ENCODE assay signal across 8 cellular contexts in genomic region chr1:151314137-151314875, GRCh38. TPM values are rescaled to one million over a fixed set of nuclear protein-coding genes. Genes with fewer than 3 reads are reported as not detected.
A peak's percentile ranks its signal among the peaks of the same experiment; 100 is the strongest.
DNase-seq lines count a peak whose midpoint lies in the region; ATAC-seq and TF ChIP-seq lines count a peak whose summit lies in the region.

No MANE protein-coding gene starts in this region.

- H3K27ac ChIP-seq in angular gyrus (ENCODE audit: low read depth, low read length) (peak overlapping the region; percentile 92), left ventricle myocardium inferior (replicated peaks) (peak overlapping the region; percentile 80)

- no peaks in the 10 kb centered on the region for H3K27me3 ChIP-seq in left ventricle myocardium inferior (ENCODE audit: low read depth)

- no peaks in the 10 kb centered on the region for H3K9me3 ChIP-seq in left ventricle myocardium inferior (replicated peaks)

- peak; percentile 93 for ATAC-seq in sciatic nerve
- ATAC-seq in GM21619 (IDR thresholded peaks at IDR 0.05; ENCODE audit: unreplicated experiment), result no peak

- intact Hi-C loops in left ventricle myocardium inferior (cut with micrococcal nuclease) (no loop called here), sciatic nerve (cut with DNase I) (no loop called here)

- no peak overlapping the region for H3K4me3 ChIP-seq in left ventricle myocardium inferior

- H3K4me1 ChIP-seq in left ventricle myocardium inferior, result peaks cover 72% of the 10 kb centered on the region

- no peak for TF ChIP-seq CTCF in left ventricle myocardium inferior (IDR thresholded peaks at IDR 0.05; ENCODE audit: borderline replicate concordance)

- DNase-seq in EL (peak; percentile 90), left ventricle myocardium inferior (peak; percentile 86), sciatic nerve (ENCODE audit: low spot score) (peak; percentile 90), NCI-H2107 (lab: John Stamatoyannopoulos, UW) (no peak), NCI-H446 (lab: John Stamatoyannopoulos, UW) (no peak)
- DNase-seq in effector CD4-positive, alpha-beta T cell, result no peak

- H3K36me3 ChIP-seq in left ventricle myocardium inferior, result peaks cover 50% of the 10 kb centered on the region

RNA-seq across cellular contexts. Expression of gene PI4KB, which starts 12.9 kb away (rescaled TPM):
- 44.5 TPM for total RNA-seq in left ventricle myocardium inferior
- total RNA-seq in sciatic nerve, result 71.4 TPM

RNA-seq across cellular contexts. Expression of gene ZNF687, which starts 32.2 kb away (rescaled TPM):
- total RNA-seq in left ventricle myocardium inferior, result 11.2 TPM
- total RNA-seq in sciatic nerve, result 18.8 TPM

RNA-seq across cellular contexts. Expression of gene RFX5, which starts 32.7 kb away (rescaled TPM):
- 21.0 TPM for total RNA-seq in left ventricle myocardium inferior
- total RNA-seq in sciatic nerve, result 30.9 TPM

RNA-seq across cellular contexts. Expression of gene SELENBP1, which starts 58.2 kb away (rescaled TPM):
- total RNA-seq in left ventricle myocardium inferior, result 66.3 TPM
- 71.9 TPM for total RNA-seq in sciatic nerve

RNA-seq across cellular contexts. Expression of gene PSMD4, which starts 59.8 kb away (rescaled TPM):
- total RNA-seq in left ventricle myocardium inferior (142 TPM), sciatic nerve (119 TPM)

Comparison
In these comparisons a context has a peak if more than half of its experiments do, and no peak if none do; other contexts are left out.
1. DNase-seq: peak in EL (single experiment), left ventricle myocardium inferior (single experiment) and sciatic nerve (single experiment); none in effector CD4-positive, alpha-beta T cell (single experiment), NCI-H2107 (single experiment) and NCI-H446 (0 of 2).